ENCODE assay signal across 9 cellular contexts in the genomic region with DNA sequence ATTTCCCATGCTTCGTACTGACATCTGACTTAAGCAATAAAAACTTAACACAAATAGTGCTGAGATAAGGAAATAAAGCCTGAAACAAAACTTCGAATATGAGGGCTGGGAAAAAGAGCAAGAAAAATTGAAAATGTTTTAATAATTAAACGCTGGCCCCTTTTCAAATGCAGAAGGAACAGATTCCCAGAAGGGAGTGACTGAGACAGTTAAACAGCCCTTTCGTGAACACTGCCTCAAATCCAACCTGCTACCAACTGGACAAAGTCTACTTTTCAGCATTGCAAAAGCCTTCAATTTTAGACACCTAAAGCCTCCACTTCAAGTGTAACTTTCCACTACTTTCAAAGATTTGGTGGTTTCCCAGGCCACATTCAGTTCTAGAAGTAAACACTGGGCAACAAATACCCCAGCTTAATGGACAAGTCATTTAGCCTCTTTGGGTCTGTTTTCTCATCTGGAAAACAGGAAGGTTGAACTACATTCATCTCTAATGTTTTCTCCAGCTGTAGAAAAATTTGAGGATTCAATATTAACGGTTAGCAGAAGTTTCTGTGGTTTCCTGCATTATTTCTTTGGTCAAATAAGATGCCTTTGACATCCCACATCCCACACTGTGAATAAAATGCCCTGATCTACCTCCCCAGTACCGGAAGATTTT. TPM values are rescaled to one million over a fixed set of nuclear protein-coding genes. Genes with fewer than 3 reads are reported as not detected.
A peak's percentile ranks its signal among the peaks of the same experiment; 100 is the strongest.
DNase-seq lines count a peak whose midpoint lies in the region; ATAC-seq and TF ChIP-seq lines count a peak whose summit lies in the region.
"Had no signal": no experiment of that assay in that cellular context is flagged by ENCODE, and none has a peak within 500 bp of the region (broad histone marks: within the 10 kb centered on the region; RNA-seq: fewer than 3 reads in every experiment).

No MANE protein-coding gene starts in this region.

- TF ChIP-seq CTCF in CD14-positive monocyte (IDR thresholded peaks at IDR 0.05) (no peak), mucosa of descending colon (IDR thresholded peaks at IDR 0.05) (no peak)

- peaks cover 0 to 2% (median 0%) of the 10 kb centered on the region in 3 donors for H3K27me3 Mint-ChIP-seq in CD14-positive monocyte (ENCODE audit: low read depth in 3 of 3)
- H3K27me3 Mint-ChIP-seq in activated naive CD8-positive, alpha-beta T cell treated with anti-CD3 and anti-CD28 coated beads, Interleukin-2, amount 50 U/mL, for 24 hours: no peaks in the 10 kb centered on the region

- ATAC-seq in HG02943 (IDR thresholded peaks at IDR 0.05; ENCODE audit: low read depth, unreplicated experiment): peak; percentile 27
- peak; percentile 29 for ATAC-seq in activated naive CD8-positive, alpha-beta T cell treated with anti-CD3 and anti-CD28 coated beads, Interleukin-2, amount 50 U/mL, for 24 hours
- peak; percentile 56 for ATAC-seq in mucosa of descending colon
- no peak for ATAC-seq in GM18867 (IDR thresholded peaks at IDR 0.05; ENCODE audit: unreplicated experiment)

- H3K4me3 ChIP-seq in mucosa of descending colon: no peak overlapping the region

- peaks cover under 1% of the 10 kb centered on the region for H3K36me3 ChIP-seq in mucosa of descending colon (ENCODE audit: low read depth)

- peaks cover 55% of the 10 kb centered on the region for H3K4me1 Mint-ChIP-seq in CD14-positive monocyte
- H3K4me1 Mint-ChIP-seq in activated naive CD8-positive, alpha-beta T cell treated with anti-CD3 and anti-CD28 coated beads, Interleukin-2, amount 50 U/mL, for 24 hours: peaks cover 73% of the 10 kb centered on the region

- H3K36me3 Mint-ChIP-seq in CD14-positive monocyte: peaks cover 16 to 27% of the 10 kb centered on the region in 2 donors
- H3K36me3 Mint-ChIP-seq in activated naive CD8-positive, alpha-beta T cell treated with anti-CD3 and anti-CD28 coated beads, Interleukin-2, amount 50 U/mL, for 24 hours (ENCODE audit: low read depth): peaks cover 3% of the 10 kb centered on the region

- intact Hi-C loops in CD14-positive monocyte (cut with micrococcal nuclease): loop anchor here in 1 of 2 donors (5.0 kb wide), 1 partner anchor 36 kb away; no protein-coding TSS in a partner anchor
- intact Hi-C loops in mucosa of descending colon (cut with DNase I, micrococcal nuclease): no loop called here
- intact Hi-C loops in posterior vena cava (cut with DNase I): no loop called here

- H3K27ac Mint-ChIP-seq in CD14-positive monocyte: peak overlapping the region; percentile 90 to 98 (median 94)
- H3K27ac Mint-ChIP-seq in activated naive CD8-positive, alpha-beta T cell treated with anti-CD3 and anti-CD28 coated beads, Interleukin-2, amount 50 U/mL, for 24 hours: peak overlapping the region; percentile 63

- DNase-seq in CD14-positive monocyte (ENCODE audit: low spot score): no peak
- no peak for DNase-seq in activated naive CD8-positive, alpha-beta T cell treated with anti-CD3 and anti-CD28 coated beads, Interleukin-2, amount 50 U/mL, for 24 hours
- DNase-seq in mucosa of descending colon: no peak
- DNase-seq in GF-D8 (lab: John Stamatoyannopoulos, UW): no peak
- DNase-seq in NCI-H526 treated with DMSO at 0.1 percent for 48 hours (lab: John Stamatoyannopoulos, UW): no peak
- no peak for DNase-seq in posterior vena cava (ENCODE audit: low spot score)
- DNase-seq: left cardiac atrium had no signal

- peaks cover 0 to 3% (median 0%) of the 10 kb centered on the region in 7 donors for H3K9me3 Mint-ChIP-seq in CD14-positive monocyte
- no peaks in the 10 kb centered on the region for H3K9me3 Mint-ChIP-seq in activated naive CD8-positive, alpha-beta T cell treated with anti-CD3 and anti-CD28 coated beads, Interleukin-2, amount 50 U/mL, for 24 hours

- no peaks in the 10 kb centered on the region for H3K9me3 ChIP-seq in mucosa of descending colon

- peaks cover 29% of the 10 kb centered on the region for H3K4me1 ChIP-seq in mucosa of descending colon (ENCODE audit: low read depth)

- peak overlapping the region; percentile 55 to 90 for H3K4me3 Mint-ChIP-seq in CD14-positive monocyte
- H3K4me3 Mint-ChIP-seq in activated naive CD8-positive, alpha-beta T cell treated with anti-CD3 and anti-CD28 coated beads, Interleukin-2, amount 50 U/mL, for 24 hours: peak overlapping the region; percentile 68

RNA-seq across cellular contexts. Expression of gene RFFL, which starts 11.8 kb away (rescaled TPM):
- polyA plus RNA-seq in CD14-positive monocyte: 10 to 100 TPM; 16.1 to 24.7 TPM
- 10 to 100 TPM; 45.2 to 69.1 (median 64.1) TPM for total RNA-seq in mucosa of descending colon
- 10 to 100 TPM; 19.8 to 23.0 TPM for total RNA-seq in posterior vena cava
